ENCODE assay signal across 11 cellular contexts in the genomic region with DNA sequence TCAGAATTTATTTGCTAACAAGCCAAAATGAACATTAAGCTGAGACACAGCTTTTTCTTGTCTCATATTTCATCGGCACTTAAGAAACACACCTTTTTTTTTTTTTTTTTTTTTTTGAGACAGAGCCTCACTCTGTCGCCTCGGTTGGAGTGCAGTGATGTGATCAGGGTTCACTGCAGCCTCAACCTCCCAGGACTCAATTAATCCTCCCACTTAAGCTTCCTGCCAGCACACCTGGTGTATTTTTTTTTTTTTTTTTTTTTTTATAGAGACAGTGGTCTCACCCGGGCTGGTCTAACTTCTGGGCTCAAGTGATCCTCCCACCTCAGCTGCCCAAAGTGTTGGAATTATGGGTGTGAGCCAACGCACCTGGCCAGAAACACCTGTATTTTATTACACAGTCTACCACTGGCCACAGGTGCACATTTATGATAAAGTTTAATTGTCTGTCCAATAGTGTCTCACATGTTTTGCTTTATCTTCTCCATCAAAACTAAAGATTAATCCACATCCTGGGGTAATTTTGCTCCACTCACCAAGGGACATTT.
"Had no signal": no experiment of that assay in that cellular context is flagged by ENCODE, and none has a peak within 500 bp of the region (broad histone marks: within the 10 kb centered on the region; RNA-seq: fewer than 3 reads in every experiment).

No MANE protein-coding gene starts in this region.

- DNase-seq: activated CD4-positive, alpha-beta memory T cell treated with anti-CD3 and anti-CD28 coated beads for 36 hours; activated CD4-positive, alpha-beta T cell treated with anti-CD3 and anti-CD28 coated beads for 1 hour; activated naive CD4-positive, alpha-beta T cell treated with anti-CD3 and anti-CD28 coated beads for 36 hours; islet precursor cell; left ventricle myocardium inferior; sigmoid colon; stimulated activated CD4-positive, alpha-beta T cell treated with anti-CD3 and anti-CD28 coated beads, Interleukin-12 subunit alpha, Interleukin-12 subunit beta, amount 100 ng/mL, for 4 hours; stimulated activated naive CD4-positive, alpha-beta T cell treated with Interleukin-2 at 50 U/mL for 16 hours; upper lobe of left lung had no signal

- H3K27ac ChIP-seq: cardiac muscle cell, esophagus muscularis mucosa, left ventricle myocardium inferior, sigmoid colon, upper lobe of left lung had no signal

- H3K27me3 ChIP-seq: cardiac muscle cell, esophagus muscularis mucosa, sigmoid colon, upper lobe of left lung had no signal

- H3K9me3 ChIP-seq: esophagus muscularis mucosa, left ventricle myocardium inferior, sigmoid colon, upper lobe of left lung had no signal

- H3K4me3 ChIP-seq: cardiac muscle cell, left ventricle myocardium inferior, sigmoid colon, upper lobe of left lung had no signal

- H3K4me1 ChIP-seq: sigmoid colon, upper lobe of left lung had no signal
